23 cellular contexts compared by ENCODE assay signal in the genomic region with DNA sequence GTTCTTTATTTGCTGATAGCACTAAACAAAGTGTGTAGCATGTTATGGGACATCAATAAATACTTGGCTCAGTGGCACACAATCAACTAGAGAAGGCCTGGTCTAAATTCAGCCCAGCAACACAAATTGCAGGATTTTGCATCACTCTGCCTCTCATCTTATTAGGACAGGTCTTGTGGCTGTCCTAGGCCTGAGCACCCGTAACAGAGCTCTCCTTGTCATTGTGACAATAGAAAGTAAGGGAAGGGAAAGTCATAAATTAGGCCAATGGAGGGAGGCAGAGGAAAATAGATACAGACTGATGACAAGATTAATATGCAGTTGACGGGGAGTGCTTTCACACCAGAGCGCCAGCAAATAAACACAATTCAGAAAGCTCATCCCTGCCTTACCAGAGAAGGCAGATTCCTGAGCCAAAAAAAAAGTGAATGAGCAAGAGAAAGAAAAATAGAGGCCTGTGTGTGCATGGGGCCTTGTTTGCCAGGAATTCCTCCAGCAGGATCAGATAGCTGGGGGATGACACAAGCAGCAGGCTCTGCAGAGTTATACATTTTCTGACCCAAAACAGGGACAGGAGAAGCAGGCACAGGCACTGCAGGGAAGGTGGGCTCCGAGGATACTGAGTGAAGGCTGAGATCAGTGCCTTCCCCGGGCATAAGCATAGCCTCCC.
DNase-seq lines count a peak whose midpoint lies in the region; ATAC-seq and TF ChIP-seq lines count a peak whose summit lies in the region.
"Had no signal": no experiment of that assay in that cellular context is flagged by ENCODE, and none has a peak within 500 bp of the region (broad histone marks: within the 10 kb centered on the region; RNA-seq: fewer than 3 reads in every experiment).

No MANE protein-coding gene starts in this region.

- H3K79me2 ChIP-seq in GM23338 (replicated peaks; ENCODE audit: insufficient read depth), result no peaks in the 10 kb centered on the region

- H3K4me3 Mint-ChIP-seq in GM23338, result no peak overlapping the region
- no peak overlapping the region for H3K4me3 Mint-ChIP-seq in mesothelial cell of epicardium
- H3K4me3 Mint-ChIP-seq: activated B cell treated with CpG ODN at 0.5 μM for 24 hours; stimulated activated naive B cell treated with anti-CD40 and anti-IgM and Interleukin-4, amounts not matched to agents 10 μg/mL and 1 μg/mL and 100 μg/mL, for 72 hours; T-helper 17 cell; type B pancreatic cell had no signal

- H3K36me3 Mint-ChIP-seq in GM23338 (ENCODE audit: low read depth) (no peaks in the 10 kb centered on the region), mesothelial cell of epicardium (no peaks in the 10 kb centered on the region)
- no peaks in the 10 kb centered on the region for H3K36me3 Mint-ChIP-seq in activated naive CD4-positive, alpha-beta T cell treated with anti-CD3 and anti-CD28 coated beads, Interleukin-2, amount 50 U/mL, for 72 hours
- H3K36me3 Mint-ChIP-seq: stimulated activated naive B cell treated with anti-CD40 and anti-IgM and Interleukin-4, amounts not matched to agents 10 μg/mL and 1 μg/mL and 100 μg/mL, for 72 hours had no signal

- H3K36me3 ChIP-seq in GM23338 (ENCODE audit: insufficient read depth) (no peaks in the 10 kb centered on the region), skeletal muscle tissue (ENCODE audit: control insufficient read depth in 3 of 3, insufficient read depth in 3 of 3, low read length in 3 of 3) (no peaks in the 10 kb centered on the region), aorta (ENCODE audit: control insufficient read depth in 1 of 2, insufficient read depth in 2 of 2, low read length in 1 of 2) (no peaks in the 10 kb centered on the region)
- H3K36me3 ChIP-seq: ovary, spleen had no signal

- H3K9ac ChIP-seq in skeletal muscle tissue (ENCODE audit: low read depth in 1 of 3, low read length in 3 of 3), result peak overlapping the region; percentile 29 to 75 (median 60)

- H3K4me2 ChIP-seq in GM23338, result no peak overlapping the region

- TF ChIP-seq CTCF in GM23338 (conservative IDR thresholded peaks at IDR 0.05; ENCODE audit: low read depth in 2 of 2) (no peak), cardiac fibroblast (IDR thresholded peaks at IDR 0.05; ENCODE audit: low read depth, low read length) (no peak), mesothelial cell of epicardium (IDR thresholded peaks at IDR 0.05; ENCODE audit: unreplicated experiment) (no peak)

- H3K27ac ChIP-seq in GM23338 (ENCODE audit: low read depth), result no peak overlapping the region
- H3K27ac ChIP-seq in skeletal muscle tissue (ENCODE audit: low read depth, low read length), result peak overlapping the region; percentile 87
- no peak overlapping the region for H3K27ac ChIP-seq in aorta (ENCODE audit: low read depth in 1 of 2, low read length in 2 of 2)
- H3K27ac ChIP-seq: ovary, spleen had no signal

- H3K4me1 ChIP-seq in GM23338 (ENCODE audit: insufficient read depth), result no peaks in the 10 kb centered on the region
- H3K4me1 ChIP-seq in skeletal muscle tissue (ENCODE audit: control insufficient read depth in 3 of 3, insufficient read depth in 3 of 3, low read length in 3 of 3), result peaks cover 60 to 78% (median 72%) of the 10 kb centered on the region in 3 donors
- no peaks in the 10 kb centered on the region for H3K4me1 ChIP-seq in aorta (ENCODE audit: control insufficient read depth in 1 of 2, insufficient read depth in 2 of 2, low read length in 2 of 2)
- H3K4me1 ChIP-seq: spleen had no signal

- H3K4me3 ChIP-seq in GM23338 (no peak overlapping the region), cardiac fibroblast (replicated peaks in 1 of 2; ENCODE audit: low read depth in 2 of 2, low read length in 2 of 2) (no peak overlapping the region), skeletal muscle tissue (ENCODE audit: low read length in 3 of 3) (no peak overlapping the region), aorta (ENCODE audit: low read length in 2 of 2) (no peak overlapping the region)
- H3K4me3 ChIP-seq: ovary, spleen had no signal

- no peaks in the 10 kb centered on the region for H4K20me1 ChIP-seq in GM23338 (replicated peaks; ENCODE audit: insufficient read depth)

- 65 to 84% methylated on average over 5 of the region's 5 CpGs for WGBS in aorta, 2 donors

- no peak for DNase-seq in GM23338 (ENCODE audit: low spot score)
- DNase-seq in cardiac fibroblast (ENCODE audit: low read depth in 2 of 2), result peak; percentile 2 to 9
- no peak for DNase-seq in mesothelial cell of epicardium (ENCODE audit: low spot score in 2 of 2, unreplicated experiment in 2 of 2)
- DNase-seq in activated naive CD4-positive, alpha-beta T cell treated with anti-CD3 and anti-CD28 coated beads, Interleukin-2, amount 50 U/mL, for 72 hours (ENCODE audit: low spot score in 2 of 2), result no peak
- no peak for DNase-seq in aorta
- DNase-seq in anterior cingulate cortex (lab: John Stamatoyannopoulos, UW), result no peak
- DNase-seq: activated B cell treated with CpG ODN at 0.5 μM for 24 hours; activated CD8-positive, alpha-beta memory T cell treated with anti-CD3 and anti-CD28 coated beads for 24 hours; central memory CD4-positive, alpha-beta T cell; DMS53; effector memory CD4-positive, alpha-beta T cell; hippocampal formation; kidney; NCI-H1436 treated with DMSO at 0.1 percent for 48 hours; NCI-H345; ovary; spleen; stimulated activated naive B cell treated with anti-CD40 and anti-IgM and Interleukin-4, amounts not matched to agents 10 μg/mL and 1 μg/mL and 100 μg/mL, for 72 hours; T-helper 17 cell had no signal

- intact Hi-C loops in aorta (cut with DNase I), result no loop called here

- H3K9me3 ChIP-seq in skeletal muscle tissue (ENCODE audit: control insufficient read depth in 3 of 3, low read length in 3 of 3), result no peaks in the 10 kb centered on the region
- peaks cover 2% of the 10 kb centered on the region for H3K9me3 ChIP-seq in aorta (ENCODE audit: control insufficient read depth, low read length)
- H3K9me3 ChIP-seq: ovary, spleen had no signal

- H3K4me1 Mint-ChIP-seq in GM23338 (peaks cover 2% of the 10 kb centered on the region), mesothelial cell of epicardium (peaks cover 21% of the 10 kb centered on the region)
- H3K4me1 Mint-ChIP-seq: activated B cell treated with CpG ODN at 0.5 μM for 24 hours; stimulated activated naive B cell treated with anti-CD40 and anti-IgM and Interleukin-4, amounts not matched to agents 10 μg/mL and 1 μg/mL and 100 μg/mL, for 72 hours; T-helper 17 cell had no signal

- no peak overlapping the region for H3K27ac Mint-ChIP-seq in GM23338
- H3K27ac Mint-ChIP-seq in mesothelial cell of epicardium, result peak overlapping the region; percentile 7
- H3K27ac Mint-ChIP-seq in activated naive CD4-positive, alpha-beta T cell treated with anti-CD3 and anti-CD28 coated beads, Interleukin-2, amount 50 U/mL, for 72 hours, result no peak overlapping the region
- H3K27ac Mint-ChIP-seq: activated B cell treated with CpG ODN at 0.5 μM for 24 hours; stimulated activated naive B cell treated with anti-CD40 and anti-IgM and Interleukin-4, amounts not matched to agents 10 μg/mL and 1 μg/mL and 100 μg/mL, for 72 hours; T-helper 17 cell; type B pancreatic cell had no signal

- H3K9me2 ChIP-seq in GM23338 (ENCODE audit: insufficient read depth), result no peaks in the 10 kb centered on the region

- peaks cover 2% of the 10 kb centered on the region for H3K27me3 Mint-ChIP-seq in GM23338 (ENCODE audit: insufficient read depth, low read depth, poor library complexity)
- no peaks in the 10 kb centered on the region for H3K27me3 Mint-ChIP-seq in mesothelial cell of epicardium (ENCODE audit: low read depth)
- H3K27me3 Mint-ChIP-seq: activated B cell treated with CpG ODN at 0.5 μM for 24 hours; stimulated activated naive B cell treated with anti-CD40 and anti-IgM and Interleukin-4, amounts not matched to agents 10 μg/mL and 1 μg/mL and 100 μg/mL, for 72 hours; T-helper 17 cell had no signal

- no peaks in the 10 kb centered on the region for H3K27me3 ChIP-seq in GM23338 (ENCODE audit: insufficient read depth)
- no peaks in the 10 kb centered on the region for H3K27me3 ChIP-seq in skeletal muscle tissue (ENCODE audit: control insufficient read depth in 3 of 3, insufficient read depth in 3 of 3, low read length in 3 of 3)
- no peaks in the 10 kb centered on the region for H3K27me3 ChIP-seq in aorta (ENCODE audit: control insufficient read depth in 1 of 2, insufficient read depth in 2 of 2, low read length in 1 of 2)
- H3K27me3 ChIP-seq: ovary, spleen had no signal

- no peaks in the 10 kb centered on the region for H3K9me3 Mint-ChIP-seq in GM23338
- no peaks in the 10 kb centered on the region for H3K9me3 Mint-ChIP-seq in mesothelial cell of epicardium
- H3K9me3 Mint-ChIP-seq in activated naive CD4-positive, alpha-beta T cell treated with anti-CD3 and anti-CD28 coated beads, Interleukin-2, amount 50 U/mL, for 72 hours, result peaks cover 0 to 7% of the 10 kb centered on the region in 2 donors
- H3K9me3 Mint-ChIP-seq: activated B cell treated with CpG ODN at 0.5 μM for 24 hours; stimulated activated naive B cell treated with anti-CD40 and anti-IgM and Interleukin-4, amounts not matched to agents 10 μg/mL and 1 μg/mL and 100 μg/mL, for 72 hours; type B pancreatic cell had no signal

- ATAC-seq in GM23338 (no peak), aorta (ENCODE audit: low FRiP score) (no peak), HG02973 (IDR thresholded peaks at IDR 0.05; ENCODE audit: unreplicated experiment) (no peak)
- no peak for ATAC-seq in activated naive CD4-positive, alpha-beta T cell treated with anti-CD3 and anti-CD28 coated beads, Interleukin-2, amount 50 U/mL, for 72 hours
- ATAC-seq: HCT116; stimulated activated naive B cell treated with anti-CD40 and anti-IgM and Interleukin-4, amounts not matched to agents 10 μg/mL and 1 μg/mL and 100 μg/mL, for 72 hours; T-helper 17 cell had no signal

- no peaks in the 10 kb centered on the region for H3F3A ChIP-seq in GM23338 (replicated peaks; ENCODE audit: low read depth)

- peak overlapping the region; percentile 45 for H2AFZ ChIP-seq in GM23338

TF ChIP-seq in GM23338, 12 proteins besides CTCF, POLR2A, EP300 and RAD21 (continues in another document):
- no peak for TF ChIP-seq JUNB (IDR thresholded peaks at IDR 0.05; ENCODE audit: unreplicated experiment)
- no peak for TF ChIP-seq EZH2phosphoT487 (IDR thresholded peaks at IDR 0.05; ENCODE audit: unreplicated experiment)
- TF ChIP-seq, protein P1, sequence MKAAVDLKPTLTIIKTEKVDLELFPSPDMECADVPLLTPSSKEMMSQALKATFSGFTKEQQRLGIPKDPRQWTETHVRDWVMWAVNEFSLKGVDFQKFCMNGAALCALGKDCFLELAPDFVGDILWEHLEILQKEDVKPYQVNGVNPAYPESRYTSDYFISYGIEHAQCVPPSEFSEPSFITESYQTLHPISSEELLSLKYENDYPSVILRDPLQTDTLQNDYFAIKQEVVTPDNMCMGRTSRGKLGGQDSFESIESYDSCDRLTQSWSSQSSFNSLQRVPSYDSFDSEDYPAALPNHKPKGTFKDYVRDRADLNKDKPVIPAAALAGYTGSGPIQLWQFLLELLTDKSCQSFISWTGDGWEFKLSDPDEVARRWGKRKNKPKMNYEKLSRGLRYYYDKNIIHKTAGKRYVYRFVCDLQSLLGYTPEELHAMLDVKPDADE (IDR thresholded peaks at IDR 0.05), result no peak

Comparison
In these comparisons a context has a peak if more than half of its experiments do, and no peak if none do; other contexts are left out.
1. DNase-seq: peak in cardiac fibroblast (2 of 2); none in GM23338 (single experiment), mesothelial cell of epicardium (0 of 2), activated naive CD4-positive, alpha-beta T cell treated with anti-CD3 and anti-CD28 coated beads, Interleukin-2, amount 50 U/mL, for 72 hours (0 of 2), aorta (0 of 2) and anterior cingulate cortex (0 of 58).